12 cellular contexts compared by ENCODE assay signal in the genomic region with DNA sequence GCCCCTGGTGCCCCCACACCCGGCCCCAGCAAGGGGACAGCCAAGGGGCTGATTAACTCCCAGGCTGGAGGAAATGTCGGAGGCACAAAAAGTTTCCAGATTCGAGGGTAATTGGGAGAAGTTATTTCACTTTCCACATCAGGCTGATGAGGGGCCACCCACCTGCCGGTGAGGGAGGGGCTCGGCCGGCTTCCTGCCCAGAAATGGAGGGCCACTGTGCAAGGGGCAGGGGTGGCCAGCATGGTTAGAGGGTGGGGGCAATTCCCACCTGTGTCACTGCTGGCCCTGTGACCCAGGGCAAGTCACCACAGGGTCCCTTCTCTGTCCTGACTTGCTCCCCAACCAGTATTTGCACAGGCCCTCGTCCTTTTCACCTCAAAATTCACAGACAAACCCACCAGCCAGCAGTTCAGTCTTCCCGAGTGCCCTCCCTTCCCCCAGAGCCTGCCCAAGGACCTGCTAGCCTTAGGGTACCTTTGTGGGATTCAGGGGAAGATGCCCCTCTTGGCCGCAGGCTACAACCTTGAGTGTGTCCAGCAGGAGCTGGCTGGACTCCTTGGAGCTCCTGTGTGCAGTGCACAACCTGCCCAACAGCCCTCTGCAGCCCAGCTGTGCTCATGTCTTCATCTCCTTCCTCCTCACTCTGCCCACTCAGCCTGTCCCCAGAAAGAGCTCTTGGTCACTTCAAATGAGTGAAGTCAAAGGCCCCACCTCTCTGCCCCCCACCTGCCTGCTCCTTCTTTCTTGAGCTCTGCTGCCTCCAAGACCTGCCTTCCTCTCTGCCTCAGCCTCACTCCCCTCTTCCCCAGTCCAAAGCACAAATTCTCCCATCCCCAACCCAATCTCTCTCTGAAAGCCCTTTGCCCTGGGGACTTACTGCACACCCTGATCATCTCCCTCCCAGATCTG.
"Had no signal": no experiment of that assay in that cellular context is flagged by ENCODE, and none has a peak within 500 bp of the region (broad histone marks: within the 10 kb centered on the region; RNA-seq: fewer than 3 reads in every experiment).

No MANE protein-coding gene starts in this region.

- H3K27me3 ChIP-seq: colonic mucosa had no signal

- H3K27ac ChIP-seq: cardiac muscle cell, colonic mucosa, gastrocnemius medialis, transverse colon had no signal

- H3K36me3 ChIP-seq: cardiac muscle cell, colonic mucosa, gastrocnemius medialis, transverse colon had no signal

- ATAC-seq: activated CD4-positive, CD25-positive, alpha-beta regulatory T cell treated with anti-CD3 and anti-CD28 coated beads, Interleukin-2, amount 50 U/mL, for 24 hours; activated CD8-positive, alpha-beta T cell treated with anti-CD3 and anti-CD28 coated beads, Interleukin-2, amount 10 ng/mL, durations not matched to agents 7 days and 5 days; gastrocnemius medialis; stimulated activated memory B cell treated with anti-CD40 and anti-IgM and Interleukin-4, amounts not matched to agents 10 μg/mL and 1 μg/mL and 100 μg/mL, for 72 hours had no signal

- H3K4me3 ChIP-seq: cardiac muscle cell, colonic mucosa, gastrocnemius medialis, transverse colon had no signal

- H3K4me1 ChIP-seq: colonic mucosa, gastrocnemius medialis had no signal

- DNase-seq: activated CD8-positive, alpha-beta memory T cell treated with anti-CD3 and anti-CD28 coated beads, Interleukin-2, amount 50 U/mL, for 48 hours; activated CD8-positive, alpha-beta T cell treated with anti-CD3 and anti-CD28 coated beads, Interleukin-2, amount 10 ng/mL, durations not matched to agents 7 days and 5 days; activated naive CD4-positive, alpha-beta T cell treated with anti-CD3 and anti-CD28 coated beads for 36 hours; colonic mucosa; effector CD4-positive, alpha-beta T cell; gastrocnemius medialis; kidney; small intestine; transverse colon had no signal

- H3K9me3 ChIP-seq: colonic mucosa, gastrocnemius medialis, transverse colon had no signal
